20 cellular contexts compared by ENCODE assay signal in genomic region chr11:104841973-104842372, GRCh38. TPM values are rescaled to one million over a fixed set of nuclear protein-coding genes. Genes with fewer than 3 reads are reported as not detected.
DNase-seq lines count a peak whose midpoint lies in the region; ATAC-seq, FAIRE-seq and TF ChIP-seq lines count a peak whose summit lies in the region.
"Had no signal": no experiment of that assay in that cellular context is flagged by ENCODE, and none has a peak within 500 bp of the region (broad histone marks: within the 10 kb centered on the region; RNA-seq: fewer than 3 reads in every experiment).

No MANE protein-coding gene starts in this region.

- no TSS peak for BruUV-seq in HepG2 (replicated peaks; lab: Mats Ljungman, UMichigan)

- H3K4me1 ChIP-seq in HepG2 (ENCODE audit: insufficient read depth, low read length) = no peaks in the 10 kb centered on the region
- H3K4me1 ChIP-seq in right lobe of liver = no peaks in the 10 kb centered on the region
- no peaks in the 10 kb centered on the region for H3K4me1 ChIP-seq in small intestine (ENCODE audit: control insufficient read depth in 2 of 2, insufficient read depth in 1 of 2, low read depth in 1 of 2, low read length in 1 of 2)

- CTCF ChIA-PET in HepG2 (lab: Yijun Ruan, JAX; ENCODE audit: low intra/inter-chr PET ratio, low total read pairs) = no interaction called here

- H4K20me1 ChIP-seq in HepG2 (ENCODE audit: insufficient read depth, low read length) = no peaks in the 10 kb centered on the region
- H4K20me1 ChIP-seq: BLaER1 had no signal

- H3K27ac ChIP-seq in HepG2 (ENCODE audit: extremely low read length, insufficient read depth, low read length) = no peak overlapping the region
- no peak overlapping the region for H3K27ac ChIP-seq in right lobe of liver
- no peak overlapping the region for H3K27ac ChIP-seq in small intestine (ENCODE audit: low read depth in 1 of 2, low read length in 1 of 2)
- H3K27ac ChIP-seq: 22Rv1, BLaER1, C4-2B had no signal

- TF ChIP-seq CTCF in HepG2 (CRISPR knock-in tag; IDR thresholded peaks at IDR 0.05) (no peak), right lobe of liver (IDR thresholded peaks at IDR 0.05) (no peak)

- WGBS in HepG2 (ENCODE audit: low lambda C conversion rate) = 4% methylated on average over 2 of the region's 2 CpGs
- 38% methylated on average over 2 of the region's 2 CpGs for WGBS in right lobe of liver (ENCODE audit: insufficient coverage, low coverage, low lambda C conversion rate, missing lambda C conversion rate)
- WGBS in small intestine, 3 donors = 65 to 80% (median 73%) methylated on average over 2 of the region's 2 CpGs

- no peak for TF ChIP-seq RAD21 in HepG2 (CRISPR knock-in tag; IDR thresholded peaks at IDR 0.05)

- intact Hi-C loops in HepG2 (cut with micrococcal nuclease; ENCODE audit: unreplicated experiment) = no loop called here
- intact Hi-C loops in right lobe of liver (cut with DNase I) = no loop called here

- H3K27me3 ChIP-seq in HepG2 (ENCODE audit: control insufficient read depth in 1 of 2, insufficient read depth in 2 of 2, low read length in 2 of 2) (no peaks in the 10 kb centered on the region; a peak in 1 of 5 replicates), right lobe of liver (no peaks in the 10 kb centered on the region), small intestine (ENCODE audit: control insufficient read depth in 2 of 2, insufficient read depth in 2 of 2, low read length in 2 of 2) (no peaks in the 10 kb centered on the region)
- H3K27me3 ChIP-seq: BLaER1 had no signal

- H3K9ac ChIP-seq in HepG2 (ENCODE audit: insufficient read depth, low read depth, low read length) = no peak overlapping the region
- H3K9ac ChIP-seq: BLaER1 had no signal

- no peaks in the 10 kb centered on the region for H3K79me2 ChIP-seq in HepG2 (ENCODE audit: insufficient read depth, low read length)

- DNase-seq in HepG2 (ENCODE audit: low spot score) (no peak), right lobe of liver (no peak), amniotic epithelial cell (ENCODE audit: low read depth) (peak; percentile 10), small intestine (no peak), DMS153 (lab: John Stamatoyannopoulos, UW) (no peak), NCI-H82 treated with DMSO at 0.1 percent for 48 hours (lab: John Stamatoyannopoulos, UW; ENCODE audit: unreplicated experiment) (no peak)
- DNase-seq: Calu3; CD4-positive, alpha-beta memory T cell; COR-L47; DND-41; H7; HCEC 1CT had no signal

- H3K4me3 ChIP-seq in HepG2 (replicated peaks in 1 of 3; ENCODE audit: insufficient read depth in 1 of 3, low read depth in 2 of 3, low read length in 3 of 3) = no peak overlapping the region
- no peak overlapping the region for H3K4me3 ChIP-seq in right lobe of liver
- H3K4me3 ChIP-seq in small intestine (ENCODE audit: low read depth in 1 of 2, low read length in 2 of 2) = no peak overlapping the region
- H3K4me3 ChIP-seq: BLaER1 had no signal

- POLR2A ChIA-PET in HepG2 (lab: Yijun Ruan, JAX) = no interaction called here

- no peaks in the 10 kb centered on the region for H3K9me3 ChIP-seq in HepG2 (ENCODE audit: low read length)
- H3K9me3 ChIP-seq in right lobe of liver = no peaks in the 10 kb centered on the region
- no peaks in the 10 kb centered on the region for H3K9me3 ChIP-seq in small intestine (ENCODE audit: control insufficient read depth, low read depth)

- TF ChIP-seq POLR2A in HepG2 (IDR thresholded peaks at IDR 0.05; ENCODE audit: insufficient read depth in 1 of 2, low read depth in 2 of 2, low read length in 2 of 2) (no peak), right lobe of liver (IDR thresholded peaks at IDR 0.05) (no peak)

- ATAC-seq in HepG2 (no peak), right lobe of liver (no peak)

- TF ChIP-seq EP300 in HepG2 (IDR thresholded peaks at IDR 0.05; ENCODE audit: low read depth in 2 of 2, low read length in 2 of 2) (no peak), HepG2 (CRISPR knock-in tag; IDR thresholded peaks at IDR 0.05; ENCODE audit: borderline replicate concordance) (no peak)

- in situ Hi-C loops in HepG2 (cut with HindIII; ENCODE audit: extremely low pct_ligation_motif_present, low pct_unique_long_range_greater_than_20kb) = no loop called here

- FAIRE-seq in HepG2 (lab: Jason Lieb, UNC) = no peak
- peak; percentile 33 for FAIRE-seq in small intestine (lab: Jason Lieb, UNC)
- FAIRE-seq: A204.1, G401.6, GM12892, H1 had no signal

- no peak overlapping the region for H2AFZ ChIP-seq in HepG2 (ENCODE audit: low read length)

- H3K4me2 ChIP-seq in HepG2 (ENCODE audit: low read depth, low read length) = no peak overlapping the region
- H3K4me2 ChIP-seq: BLaER1 had no signal

- H3K36me3 ChIP-seq in HepG2 (replicated peaks in 1 of 2; ENCODE audit: control insufficient read depth in 1 of 2, insufficient read depth in 2 of 2, low read length in 2 of 2) (no peaks in the 10 kb centered on the region), right lobe of liver (no peaks in the 10 kb centered on the region), small intestine (ENCODE audit: control insufficient read depth in 2 of 2, insufficient read depth in 2 of 2, low read length in 2 of 2) (no peaks in the 10 kb centered on the region)
- H3K36me3 ChIP-seq: BLaER1 had no signal

TF ChIP-seq in HepG2, 621 proteins besides CTCF, POLR2A, EP300 and RAD21:
- TF ChIP-seq CEBPB (IDR thresholded peaks at IDR 0.05; ENCODE audit: borderline replicate concordance, low read depth, low read length) = peak; percentile 35; the same call in 1 of the 2 replicates
- no peak for TF ChIP-seq ZNF501 (CRISPR knock-in tag; IDR thresholded peaks at IDR 0.05)
TF ChIP-seq in HepG2: peak in this region for 1.

RNA-seq across cellular contexts. Expression of gene CASP12, which starts 56.3 kb away (rescaled TPM):
- total RNA-seq in HepG2 (2016; rRNA removed; fragmentation: Illumina TruSeq; extraction: Trizol) = not detected in 2 replicates
- total RNA-seq in HepG2 (2016; cell fraction: cytosol; rRNA removed; fragmentation: Illumina TruSeq; extraction: Trizol; ENCODE audit: low read depth) = not detected in 2 replicates
- total RNA-seq in HepG2 (2016; cell fraction: insoluble cytoplasmic fraction; rRNA removed; fragmentation: Illumina TruSeq; extraction: Trizol) = not detected in 2 replicates
- total RNA-seq in HepG2 (2016; cell fraction: membrane; rRNA removed; fragmentation: Illumina TruSeq; extraction: Trizol) = not detected in 2 replicates
- total RNA-seq in HepG2 (2016; cell fraction: nucleus; rRNA removed; fragmentation: Illumina TruSeq; extraction: Trizol) = not detected in 2 replicates
- not detected in 2 replicates for polyA plus RNA-seq in HepG2 (2011; rRNA removed)
- polyA plus RNA-seq in HepG2 (2011; cell fraction: cytosol; rRNA removed) = not detected in 2 replicates
- not detected in 2 replicates for polyA plus RNA-seq in HepG2 (2011; cell fraction: nucleus; rRNA removed)
- polyA plus RNA-seq in HepG2 (2012) = not detected in 2 replicates
- polyA plus RNA-seq in HepG2 (2016; cell fraction: cytosol; fragmentation: Illumina TruSeq; extraction: Trizol; ENCODE audit: low read depth) = not detected in 2 replicates
- polyA plus RNA-seq in HepG2 (2016; cell fraction: insoluble cytoplasmic fraction; fragmentation: Illumina TruSeq; extraction: Trizol; ENCODE audit: low read depth) = not detected in 2 replicates
- not detected in 2 replicates for polyA plus RNA-seq in HepG2 (2016; cell fraction: membrane; fragmentation: Illumina TruSeq; extraction: Trizol; ENCODE audit: low read depth)
- polyA plus RNA-seq in HepG2 (2016; cell fraction: nucleus; fragmentation: Illumina TruSeq; extraction: Trizol; ENCODE audit: insufficient read depth, low read depth) = not detected in 2 replicates
- polyA minus RNA-seq in HepG2 (2011; rRNA and poly(A)+ RNA removed; ENCODE audit: low replicate concordance) = not detected in 2 replicates
- not detected in 2 replicates for polyA minus RNA-seq in HepG2 (2011; cell fraction: cytosol; rRNA and poly(A)+ RNA removed)
- polyA minus RNA-seq in HepG2 (2011; cell fraction: nucleus; rRNA and poly(A)+ RNA removed) = not detected in 2 replicates
- total RNA-seq in right lobe of liver = not detected
- polyA plus RNA-seq in small intestine = under 1 TPM in 1 of 3 donors, not detected in 2; 0.18 TPM
- total RNA-seq: B cell; Calu3; CD4-positive, alpha-beta memory T cell; H1; H7 had no signal
- polyA plus RNA-seq: H1 had no signal
